Comparison of ENCODE assay signal across 10 cellular contexts in genomic region chr2:72138011-72138881, GRCh38. TPM values are rescaled to one million over a fixed set of nuclear protein-coding genes. Genes with fewer than 3 reads are reported as not detected.
DNase-seq lines count a peak whose midpoint lies in the region; ATAC-seq and TF ChIP-seq lines count a peak whose summit lies in the region.
"Had no signal": no experiment of that assay in that cellular context is flagged by ENCODE, and none has a peak within 500 bp of the region (broad histone marks: within the 10 kb centered on the region; RNA-seq: fewer than 3 reads in every experiment).

No MANE protein-coding gene starts in this region.

- H3K4me3 ChIP-seq in coronary artery, result no peak overlapping the region
- H3K4me3 ChIP-seq in mucosa of descending colon, result no peak overlapping the region
- H3K4me3 ChIP-seq in uterus, result no peak overlapping the region
- no peak overlapping the region for H3K4me3 ChIP-seq in MG63

- intact Hi-C loops in cardiac septum (cut with DNase I), result loop anchor here (5.0 kb wide), 1 partner anchor 216 kb away; no protein-coding TSS in a partner anchor
- intact Hi-C loops in Right ventricle myocardium inferior (cut with DNase I), result no loop called here
- intact Hi-C loops in mucosa of descending colon (cut with DNase I, micrococcal nuclease), result no loop called here
- intact Hi-C loops in uterus (cut with DNase I; ENCODE audit: low total_unique reads), result no loop called here

- H3K27me3 ChIP-seq in uterus (no peaks in the 10 kb centered on the region), MG63 (no peaks in the 10 kb centered on the region)

- H3K27ac ChIP-seq in coronary artery (peak overlapping the region; percentile 72 to 88), uterus (no peak overlapping the region)

- H3K36me3 ChIP-seq in mucosa of descending colon (ENCODE audit: low read depth) (no peaks in the 10 kb centered on the region), uterus (no peaks in the 10 kb centered on the region), MG63 (peaks cover 64% of the 10 kb centered on the region)

- no peak for TF ChIP-seq CTCF in coronary artery (IDR thresholded peaks at IDR 0.05)
- TF ChIP-seq CTCF in mucosa of descending colon (IDR thresholded peaks at IDR 0.05), result no peak
- no peak for TF ChIP-seq CTCF in uterus (IDR thresholded peaks at IDR 0.05)

- TF ChIP-seq POLR2A in uterus (IDR thresholded peaks at IDR 0.05), result no peak

- H3K4me1 ChIP-seq in mucosa of descending colon (ENCODE audit: low read depth), result peaks cover 25% of the 10 kb centered on the region
- peaks cover 0 to under 1% of the 10 kb centered on the region in 2 donors for H3K4me1 ChIP-seq in uterus

- DNase-seq in cardiac septum (ENCODE audit: low spot score) (peak; percentile 74), Right ventricle myocardium inferior (ENCODE audit: missing footprints) (no peak), coronary artery (ENCODE audit: low spot score) (peak; percentile 75), mucosa of descending colon (peak; percentile 40 to 68 (median 62)), uterus (peak; percentile 9 to 11), NCI-H526 (lab: John Stamatoyannopoulos, UW) (no peak), MG63 (no peak), NAMALWA (ENCODE audit: low spot score) (no peak)
- DNase-seq: NCI-H1105, SHP77 treated with DMSO at 0.1 percent for 48 hours had no signal

- ATAC-seq in Right ventricle myocardium inferior (no peak), mucosa of descending colon (peak; percentile 70)

- H3K9me3 ChIP-seq in mucosa of descending colon (no peaks in the 10 kb centered on the region), uterus (no peaks in the 10 kb centered on the region), MG63 (no peaks in the 10 kb centered on the region)

RNA-seq across cellular contexts. Expression of gene CYP26B1, which starts 9.4 kb away (rescaled TPM):
- 7.0 TPM for total RNA-seq in cardiac septum
- 5.4 TPM for total RNA-seq in Right ventricle myocardium inferior
- 1 to 10 TPM in 2 of 3 donors, under 1 TPM in 1; 0.82 to 9.5 (median 2.5) TPM for total RNA-seq in mucosa of descending colon
- total RNA-seq in uterus, result 1 to 10 TPM in 2 of 4 donors, under 1 TPM in 1, not detected in 1; 0.59 to 6.5 (median 1.4) TPM
- 5.4 and 10.6 TPM in 2 replicates for total RNA-seq in MG63 (2014; rRNA removed; shearing (Covaris generic); ENCODE audit: low replicate concordance)

Comparison
In these comparisons a context has a peak if more than half of its experiments do, and no peak if none do; other contexts are left out.
1. DNase-seq: peak in cardiac septum (single experiment), coronary artery (single experiment), mucosa of descending colon (3 of 3) and uterus (2 of 2); none in Right ventricle myocardium inferior (single experiment), NCI-H526 (0 of 2), MG63 (single experiment) and NAMALWA (single experiment).
2. H3K27ac ChIP-seq: peak in coronary artery (2 of 2); none in uterus (0 of 2).